18 cellular contexts compared by ENCODE assay signal in the genomic region with DNA sequence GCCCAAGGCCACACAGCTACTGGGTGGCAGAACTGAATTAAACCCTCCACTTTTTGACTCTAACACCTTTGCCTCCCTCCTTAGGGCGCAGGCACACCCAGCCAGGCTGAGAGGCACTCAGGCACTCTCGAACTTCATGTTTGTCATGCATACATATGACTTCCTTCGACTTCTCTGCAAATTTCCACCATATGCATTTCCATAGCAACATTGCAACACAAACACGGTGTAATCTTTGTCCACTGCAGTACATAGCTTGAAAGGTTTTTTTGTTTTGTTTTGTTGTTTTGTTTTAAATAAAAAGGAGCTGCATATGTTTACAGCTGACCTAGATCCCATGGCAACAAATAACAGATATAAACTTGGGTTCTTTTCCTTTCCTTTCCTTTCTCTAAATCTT. TPM values are rescaled to one million over a fixed set of nuclear protein-coding genes. Genes with fewer than 3 reads are reported as not detected.
"Had no signal": no experiment of that assay in that cellular context is flagged by ENCODE, and none has a peak within 500 bp of the region (broad histone marks: within the 10 kb centered on the region; RNA-seq: fewer than 3 reads in every experiment).

No MANE protein-coding gene starts in this region.

- H3K27ac Mint-ChIP-seq: mesothelial cell of epicardium; natural killer cell; stimulated activated naive B cell treated with anti-CD40 and anti-IgM and Interleukin-4, amounts not matched to agents 10 μg/mL and 1 μg/mL and 100 μg/mL, for 72 hours; stimulated activated naive CD8-positive, alpha-beta T cell treated with anti-CD3 and anti-CD28 coated beads, Interleukin-15, amount 100 ng/mL, for 72 hours had no signal

- H3K4me3 Mint-ChIP-seq: mesothelial cell of epicardium; natural killer cell; neural crest cell; stimulated activated naive B cell treated with anti-CD40 and anti-IgM and Interleukin-4, amounts not matched to agents 10 μg/mL and 1 μg/mL and 100 μg/mL, for 72 hours; stimulated activated naive CD8-positive, alpha-beta T cell treated with anti-CD3 and anti-CD28 coated beads, Interleukin-15, amount 100 ng/mL, for 72 hours had no signal

- H3K36me3 Mint-ChIP-seq: mesothelial cell of epicardium had no signal

- H3K27me3 Mint-ChIP-seq: stimulated activated naive CD8-positive, alpha-beta T cell treated with anti-CD3 and anti-CD28 coated beads, Interleukin-15, amount 100 ng/mL, for 72 hours had no signal

- H3K4me1 Mint-ChIP-seq: natural killer cell; neural crest cell; stimulated activated naive CD8-positive, alpha-beta T cell treated with anti-CD3 and anti-CD28 coated beads, Interleukin-15, amount 100 ng/mL, for 72 hours had no signal

- H3K9me3 ChIP-seq: ovary, sigmoid colon, testis, transverse colon had no signal

- H3K4me3 ChIP-seq: coronary artery, ovary, sigmoid colon, skin epidermis, transverse colon had no signal

- H3K27me3 ChIP-seq: foreskin keratinocyte, ovary, right atrium auricular region, sigmoid colon, testis, transverse colon had no signal

- DNase-seq: dorsolateral prefrontal cortex; effector CD8-positive, alpha-beta T cell; foreskin keratinocyte; left colon; natural killer cell; ovary; sigmoid colon; stimulated activated CD4-positive, alpha-beta T cell treated with anti-CD3 and anti-CD28 coated beads, Interleukin-2, amount 100 ng/mL, for 24 hours; stimulated activated CD4-positive, alpha-beta T cell treated with anti-CD3 and anti-CD28 coated beads, Interleukin-4, amount 100 ng/mL, for 4 hours; stimulated activated naive B cell treated with anti-CD40 and anti-IgM and Interleukin-4, amounts not matched to agents 10 μg/mL and 1 μg/mL and 100 μg/mL, for 72 hours; stimulated activated naive CD8-positive, alpha-beta T cell treated with anti-CD3 and anti-CD28 coated beads, Interleukin-15, amount 100 ng/mL, for 72 hours; transverse colon had no signal

- H3K36me3 ChIP-seq: ovary, right atrium auricular region, sigmoid colon, transverse colon had no signal

- ATAC-seq: foreskin keratinocyte; left colon; natural killer cell; stimulated activated naive B cell treated with anti-CD40 and anti-IgM and Interleukin-4, amounts not matched to agents 10 μg/mL and 1 μg/mL and 100 μg/mL, for 72 hours had no signal

- H3K27ac ChIP-seq: coronary artery, dorsolateral prefrontal cortex, foreskin keratinocyte, ovary, right atrium auricular region, sigmoid colon, skin epidermis, testis, transverse colon had no signal

RNA-seq across cellular contexts. Expression of a gene that starts 35.0 kb away (rescaled TPM):
- total RNA-seq: natural killer cell had no signal
